8 cellular contexts compared by ENCODE assay signal in genomic region chrX:48676106-48676892, GRCh38. TPM values are rescaled to one million over a fixed set of nuclear protein-coding genes. Genes with fewer than 3 reads are reported as not detected.
DNase-seq lines count a peak whose midpoint lies in the region; ATAC-seq and TF ChIP-seq lines count a peak whose summit lies in the region.

No MANE protein-coding gene starts in this region.

- ATAC-seq in GM21447 (IDR thresholded peaks at IDR 0.05; ENCODE audit: unreplicated experiment): peak; percentile 91

- TF ChIP-seq CTCF in Calu3 (IDR thresholded peaks at IDR 0.05; ENCODE audit: unreplicated experiment): no peak
- TF ChIP-seq CTCF in mesothelial cell of epicardium (IDR thresholded peaks at IDR 0.05; ENCODE audit: unreplicated experiment): no peak

- H3K4me1 Mint-ChIP-seq in Calu3 (ENCODE audit: low read depth, unreplicated experiment): peaks cover 9% of the 10 kb centered on the region
- H3K4me1 Mint-ChIP-seq in mesothelial cell of epicardium: peaks cover 14% of the 10 kb centered on the region

- peak; percentile 92 for DNase-seq in Calu3
- DNase-seq in NT2/D1 (ENCODE audit: low read depth, low spot score): peak; percentile 86
- peak; percentile 74 for DNase-seq in activated CD8-positive, alpha-beta memory T cell treated with anti-CD3 and anti-CD28 coated beads, Interleukin-2, amount 50 U/mL, for 24 hours (ENCODE audit: extremely low read depth)
- DNase-seq in mesothelial cell of epicardium (ENCODE audit: low spot score in 2 of 2, unreplicated experiment in 2 of 2): peak; percentile 79 to 88
- peak; percentile 71 to 77 for DNase-seq in stimulated activated CD8-positive, alpha-beta memory T cell treated with anti-CD3 and anti-CD28 coated beads, Interleukin-15, amount 100 ng/mL, for 4 hours (ENCODE audit: low read depth in 2 of 2)

- peaks cover 6% of the 10 kb centered on the region; the same call in 1 of the 2 replicates for H3K9me3 ChIP-seq in HUES6 (ENCODE audit: control insufficient read depth, insufficient read depth, low read depth, low read length)
- no peaks in the 10 kb centered on the region for H3K9me3 ChIP-seq in NT2/D1 (ENCODE audit: insufficient read depth, low read length)
- H3K9me3 ChIP-seq in endocrine pancreas (ENCODE audit: control insufficient read depth, low read length): no peaks in the 10 kb centered on the region

- peaks cover 24% of the 10 kb centered on the region for H3K36me3 Mint-ChIP-seq in Calu3 (ENCODE audit: insufficient read depth, unreplicated experiment)
- H3K36me3 Mint-ChIP-seq in mesothelial cell of epicardium: no peaks in the 10 kb centered on the region

- no peaks in the 10 kb centered on the region for H3K4me1 ChIP-seq in HUES6 (ENCODE audit: control insufficient read depth, insufficient read depth, low read length)
- H3K4me1 ChIP-seq in NT2/D1 (ENCODE audit: insufficient read depth, insufficient read length): no peaks in the 10 kb centered on the region
- H3K4me1 ChIP-seq in endocrine pancreas (ENCODE audit: control insufficient read depth, insufficient read depth, low read length): no peaks in the 10 kb centered on the region

- BruUV-seq in Calu3 (replicated peaks; lab: Mats Ljungman, UMichigan): no TSS peak

- intact Hi-C loops in Calu3 (cut with micrococcal nuclease; ENCODE audit: unreplicated experiment): no loop called here

- H3K27ac ChIP-seq in HUES6 (ENCODE audit: low read depth, low read length): peak overlapping the region; percentile 55; the same call in 1 of the 2 replicates

- H3K9me3 Mint-ChIP-seq in Calu3 (ENCODE audit: low read depth, unreplicated experiment): no peaks in the 10 kb centered on the region
- peaks cover 12% of the 10 kb centered on the region for H3K9me3 Mint-ChIP-seq in mesothelial cell of epicardium

- peak overlapping the region; percentile 96 for H3K4me3 ChIP-seq in HUES6 (ENCODE audit: low read depth, low read length)
- H3K4me3 ChIP-seq in NT2/D1 (ENCODE audit: insufficient read length, low read depth): peak overlapping the region; percentile 88
- H3K4me3 ChIP-seq in endocrine pancreas (ENCODE audit: control insufficient read depth, insufficient read depth, low read length): peak overlapping the region; percentile 55

- H3K4me3 Mint-ChIP-seq in Calu3 (ENCODE audit: low read depth, unreplicated experiment): peak overlapping the region; percentile 96
- H3K4me3 Mint-ChIP-seq in mesothelial cell of epicardium: peak overlapping the region; percentile 88

- H3K27me3 Mint-ChIP-seq in Calu3 (ENCODE audit: unreplicated experiment): no peaks in the 10 kb centered on the region
- H3K27me3 Mint-ChIP-seq in mesothelial cell of epicardium (ENCODE audit: low read depth): no peaks in the 10 kb centered on the region

- H3K27me3 ChIP-seq in HUES6 (ENCODE audit: control insufficient read depth, insufficient read depth, low read length) (no peaks in the 10 kb centered on the region), NT2/D1 (ENCODE audit: insufficient read depth, insufficient read length) (no peaks in the 10 kb centered on the region), endocrine pancreas (ENCODE audit: control insufficient read depth, insufficient read depth, low read length) (no peaks in the 10 kb centered on the region)

- H3K36me3 ChIP-seq in HUES6 (ENCODE audit: control insufficient read depth, insufficient read depth, low read length) (no peaks in the 10 kb centered on the region), NT2/D1 (ENCODE audit: insufficient read depth, insufficient read length, low read length) (no peaks in the 10 kb centered on the region), endocrine pancreas (ENCODE audit: control insufficient read depth, insufficient read depth, low read length) (no peaks in the 10 kb centered on the region)

- H3K9ac ChIP-seq in HUES6 (ENCODE audit: low read length) (peak overlapping the region; percentile 82), NT2/D1 (ENCODE audit: insufficient read length, low read depth) (peak overlapping the region; percentile 93), endocrine pancreas (ENCODE audit: control insufficient read depth, insufficient read depth, low read length) (peak overlapping the region; percentile 60)

- H3K27ac Mint-ChIP-seq in Calu3 (ENCODE audit: unreplicated experiment) (peak overlapping the region; percentile 79), mesothelial cell of epicardium (peak overlapping the region; percentile 95)

- CTCF ChIA-PET in Calu3 (lab: Charles Lee): no interaction called here

RNA-seq across cellular contexts. Expression of gene WAS, which starts 7.3 kb away (rescaled TPM):
- 1.1 TPM in 1 of 2 replicates, not detected in the other for total RNA-seq in Calu3 (2022)
- 1.4 to 2.2 TPM (median 1.5 TPM) in 3 replicates for total RNA-seq in mesothelial cell of epicardium

RNA-seq across cellular contexts. Expression of gene SUV39H1, which starts 20.2 kb away (rescaled TPM):
- 20.8 and 23.3 TPM in 2 replicates for total RNA-seq in Calu3 (2022)
- 5.3 to 6.3 TPM (median 5.4 TPM) in 3 replicates for total RNA-seq in mesothelial cell of epicardium

Comparison
In these comparisons a context has a peak if more than half of its experiments do, and no peak if none do; other contexts are left out.
1. Peak in every context shown above with its lines: DNase-seq, ATAC-seq, H3K4me3 ChIP-seq and H3K27ac ChIP-seq.